In genomic region chr7:102978280-102978679, GRCh38 we compare ENCODE assay signal across 11 cellular contexts.
DNase-seq lines count a peak whose midpoint lies in the region; ATAC-seq and TF ChIP-seq lines count a peak whose summit lies in the region.
"Had no signal": no experiment of that assay in that cellular context is flagged by ENCODE, and none has a peak within 500 bp of the region (broad histone marks: within the 10 kb centered on the region; RNA-seq: fewer than 3 reads in every experiment).

No MANE protein-coding gene starts in this region.

- no peaks in the 10 kb centered on the region for H3K79me2 ChIP-seq in osteoblast (ENCODE audit: insufficient read depth, low read length)

- TF ChIP-seq CTCF in osteoblast (IDR thresholded peaks at IDR 0.05; ENCODE audit: extremely low read depth, low read depth, low read length), result no peak

- no peaks in the 10 kb centered on the region for H3K27me3 ChIP-seq in osteoblast (ENCODE audit: insufficient read depth, low read length)

- no peak overlapping the region for H3K4me3 ChIP-seq in osteoblast (ENCODE audit: insufficient read depth, low read length)

- ATAC-seq in HG03045 (IDR thresholded peaks at IDR 0.05; ENCODE audit: unreplicated experiment), result no peak

- H2AFZ ChIP-seq in osteoblast (ENCODE audit: low read length), result no peak overlapping the region

- peaks cover 3% of the 10 kb centered on the region for H3K4me1 ChIP-seq in osteoblast (ENCODE audit: insufficient read depth, low read length)

- DNase-seq in GM03348 (ENCODE audit: low spot score), result peak; percentile 37
- DNase-seq in OCI-M1 (lab: John Stamatoyannopoulos, UW), result peak; percentile 62
- DNase-seq in dermis blood vessel endothelial cell, result peak; percentile 68
- peak; percentile 65 for DNase-seq in osteoblast (ENCODE audit: insufficient read length, low spot score, missing footprints)
- no peak for DNase-seq in NCI-H524 treated with DMSO at 0.1 percent for 48 hours (lab: John Stamatoyannopoulos, UW)
- no peak for DNase-seq in NCI-H748 treated with DMSO at 0.1 percent for 48 hours (lab: John Stamatoyannopoulos, UW)
- DNase-seq in NCI-H1930 (lab: John Stamatoyannopoulos, UW), result no peak
- DNase-seq: activated T-cell treated with anti-CD3 and anti-CD28 coated beads, Interleukin-2, amount 50 U/mL, for 48 hours; NCI-H446 treated with DMSO at 0.1 percent for 48 hours; T-helper 2 cell had no signal

- H4K20me1 ChIP-seq in osteoblast (ENCODE audit: insufficient read depth, low read length), result no peaks in the 10 kb centered on the region

- H3K36me3 ChIP-seq in osteoblast (ENCODE audit: insufficient read depth, low read length), result no peaks in the 10 kb centered on the region

- H3K4me2 ChIP-seq in osteoblast (ENCODE audit: insufficient read depth, low read length), result peak overlapping the region; percentile 35

- no peaks in the 10 kb centered on the region for H3K9me3 ChIP-seq in osteoblast (ENCODE audit: low read depth, low read length)

- H3K27ac ChIP-seq in osteoblast (ENCODE audit: low read depth, low read length), result peak overlapping the region; percentile 43

Comparison
In these comparisons a context has a peak if more than half of its experiments do, and no peak if none do; other contexts are left out.
1. DNase-seq: peak in GM03348 (single experiment), OCI-M1 (single experiment), dermis blood vessel endothelial cell (single experiment) and osteoblast (single experiment); none in NCI-H524 treated with DMSO at 0.1 percent for 48 hours (single experiment), NCI-H748 treated with DMSO at 0.1 percent for 48 hours (single experiment) and NCI-H1930 (0 of 2).